In genomic region chr20:34111712-34112599, GRCh38 we compare ENCODE assay signal across 8 cellular contexts. TPM values are rescaled to one million over a fixed set of nuclear protein-coding genes. Genes with fewer than 3 reads are reported as not detected.
DNase-seq lines count a peak whose midpoint lies in the region; ATAC-seq, FAIRE-seq and TF ChIP-seq lines count a peak whose summit lies in the region.

Gene EIF2S2, minus strand, starts transcription at chr20:34112243. Its CDS starts 133 bp downstream, at chr20:34112110.

- TF ChIP-seq CTCF in AG04449 (IDR thresholded peaks at IDR 0.05; ENCODE audit: insufficient read depth, low read length, missing control alignments) (no peak), WI38 (IDR thresholded peaks at IDR 0.05; ENCODE audit: low read depth, low read length) (no peak), bronchial epithelial cell (IDR thresholded peaks at IDR 0.05; ENCODE audit: insufficient read depth, low read length, severe bottlenecking) (no peak)

- WGBS in small intestine, 3 donors: 0 to 1% (median 0%) methylated on average over 77 to 81 of the region's 81 CpGs

- FAIRE-seq in bronchial epithelial cell (lab: Jason Lieb, UNC): no peak
- FAIRE-seq in small intestine (lab: Jason Lieb, UNC): no peak

- POLR2A ChIA-PET in AG04449 (lab: Yijun Ruan, JAX): interaction anchor here (0.6 to 2.2 kb wide), 14 partner anchors 8 to 387 kb away, joined by 3 to 14 read pairs (median 4); partner anchors contain the start of genes CHMP4B, ITCH and RALY

- H3K27me3 ChIP-seq in bronchial epithelial cell (ENCODE audit: control insufficient read depth, insufficient read depth, low read length): no peaks in the 10 kb centered on the region
- no peaks in the 10 kb centered on the region for H3K27me3 ChIP-seq in small intestine (ENCODE audit: control insufficient read depth in 2 of 2, insufficient read depth in 2 of 2, low read length in 2 of 2)

- CTCF ChIA-PET in AG04449 (lab: Yijun Ruan, JAX): interaction anchor here (1.0 to 1.9 kb wide), 7 partner anchors 9 to 250 kb away, joined by 3 to 12 read pairs (median 4); no protein-coding TSS in a partner anchor

- H3K4me3 ChIP-seq in AG04449 (ENCODE audit: low read depth, low read length): peak within 1 kb of the TSS; percentile 92
- H3K4me3 ChIP-seq in WI38 (ENCODE audit: low read depth, low read length): peak within 1 kb of the TSS; percentile 98
- peak within 1 kb of the TSS; percentile 100 for H3K4me3 ChIP-seq in bronchial epithelial cell (ENCODE audit: low read depth, low read length)
- H3K4me3 ChIP-seq in small intestine (ENCODE audit: low read depth in 1 of 2, low read length in 2 of 2): peak within 1 kb of the TSS; percentile 59 to 77

- peak within 1 kb of the TSS; percentile 90 to 96 for H3K27ac ChIP-seq in small intestine (ENCODE audit: low read depth in 1 of 2, low read length in 1 of 2)

- no peaks in the 10 kb centered on the region for H3K9me3 ChIP-seq in small intestine (ENCODE audit: control insufficient read depth, low read depth)

- DNase-seq in AG04449 (ENCODE audit: low read depth, low spot score) (peak; percentile 94), NCI-H2227 treated with DMSO at 0.1 percent for 48 hours (lab: John Stamatoyannopoulos, UW) (peak; percentile 95), bronchial epithelial cell (ENCODE audit: low read depth) (peak; percentile 95), iPS-NIHi11 (ENCODE audit: low spot score) (peak; percentile 98), small intestine (peak; percentile 99)

- peaks cover 4 to 6% of the 10 kb centered on the region in 2 donors for H3K4me1 ChIP-seq in small intestine (ENCODE audit: control insufficient read depth in 2 of 2, insufficient read depth in 1 of 2, low read depth in 1 of 2, low read length in 1 of 2)

- ATAC-seq in GM18907 (IDR thresholded peaks at IDR 0.05; ENCODE audit: unreplicated experiment) (peak; percentile 92), HG03159 (IDR thresholded peaks at IDR 0.05; ENCODE audit: unreplicated experiment) (peak; percentile 90)

- H3K36me3 ChIP-seq in bronchial epithelial cell (ENCODE audit: control insufficient read depth, insufficient read depth, low read length) (peaks cover 5% of the 10 kb centered on the region), small intestine (ENCODE audit: control insufficient read depth in 2 of 2, insufficient read depth in 2 of 2, low read length in 2 of 2) (peaks cover 0 to 2% of the 10 kb centered on the region in 2 donors)

RNA-seq across cellular contexts. Expression of gene EIF2S2, which starts in this region (rescaled TPM):
- total RNA-seq in bronchial epithelial cell: 129 and 171 TPM in 2 replicates
- polyA plus RNA-seq in small intestine: 10 to 100 TPM; 41.4 to 93.5 (median 62.7) TPM

Comparison
In these comparisons a context has a peak if more than half of its experiments do, and no peak if none do; other contexts are left out.
1. Peak in every context shown above with its lines: DNase-seq, ATAC-seq, H3K4me3 ChIP-seq and H3K27ac ChIP-seq.